In the genomic region with DNA sequence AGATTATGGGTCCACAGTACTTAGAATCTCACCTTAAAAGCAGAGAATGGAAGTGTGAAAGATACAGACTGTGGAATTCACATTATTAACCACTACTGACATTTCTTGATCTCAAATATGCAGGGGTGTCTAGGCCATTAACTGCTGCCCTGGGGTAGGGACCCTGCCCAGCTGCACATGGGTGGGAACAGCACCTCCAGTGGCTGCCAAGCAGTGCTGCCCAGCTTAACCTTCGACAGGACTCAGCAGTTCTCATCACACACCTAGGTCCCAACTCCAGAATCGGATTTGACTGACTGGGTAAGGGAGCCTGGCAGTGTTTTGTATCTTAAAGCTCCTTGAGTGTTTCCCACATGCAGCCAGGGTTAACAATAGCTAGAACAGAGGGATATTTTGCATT, we compare ENCODE assay signal across 18 cellular contexts. TPM values are rescaled to one million over a fixed set of nuclear protein-coding genes. Genes with fewer than 3 reads are reported as not detected.
DNase-seq lines count a peak whose midpoint lies in the region; FAIRE-seq and TF ChIP-seq lines count a peak whose summit lies in the region.
"Had no signal": no experiment of that assay in that cellular context is flagged by ENCODE, and none has a peak within 500 bp of the region (broad histone marks: within the 10 kb centered on the region; RNA-seq: fewer than 3 reads in every experiment).

No MANE protein-coding gene starts in this region.

- H3K23ac ChIP-seq in H1 (ENCODE audit: insufficient read length), result no peak overlapping the region

- peaks cover 65% of the 10 kb centered on the region for H3K36me3 ChIP-seq in Loucy (ENCODE audit: insufficient read depth, low read length)
- H3K36me3 ChIP-seq in H1 (ENCODE audit: control insufficient read depth in 2 of 4, insufficient read depth in 4 of 4, low read length in 3 of 4), result peaks cover 4 to 44% (median 7%) of the 10 kb centered on the region in 4 experiments; a peak in 5 of 8 replicates
- H3K36me3 ChIP-seq in neural progenitor cell, result peaks cover 6% of the 10 kb centered on the region
- H3K36me3 ChIP-seq in PC-9 (ENCODE audit: low read depth), result peaks cover 35% of the 10 kb centered on the region; the same call in 1 of the 2 replicates
- peaks cover 75% of the 10 kb centered on the region for H3K36me3 ChIP-seq in CD4-positive, alpha-beta memory T cell (ENCODE audit: insufficient read depth, low read length)

- TF ChIP-seq POLR2A in H1 (IDR thresholded peaks at IDR 0.05; ENCODE audit: control extremely low read depth in 1 of 2, low read depth in 2 of 2, low read length in 2 of 2), result no peak

- H3K4me2 ChIP-seq in Loucy (ENCODE audit: low read depth, low read length, poor library complexity, severe bottlenecking) (peak overlapping the region; percentile 61), H1 (ENCODE audit: insufficient read depth in 1 of 2, low read depth in 2 of 2, low read length in 2 of 2) (no peak overlapping the region), neural progenitor cell (no peak overlapping the region), PC-9 (no peak overlapping the region)

- peaks cover 31% of the 10 kb centered on the region for H3K36me3 Mint-ChIP-seq in neural progenitor cell
- H3K36me3 Mint-ChIP-seq in CD4-positive, alpha-beta memory T cell, result peaks cover 52 to 84% of the 10 kb centered on the region in 2 donors

- no peaks in the 10 kb centered on the region for H3K79me2 ChIP-seq in Loucy (ENCODE audit: insufficient read depth, low read length)
- no peaks in the 10 kb centered on the region for H3K79me2 ChIP-seq in H1 (ENCODE audit: control insufficient read depth in 1 of 2, insufficient read depth in 2 of 2, low read length in 2 of 2)
- H3K79me2 ChIP-seq in neural progenitor cell (ENCODE audit: low read depth), result no peaks in the 10 kb centered on the region
- H3K79me2 ChIP-seq in PC-9 (ENCODE audit: low read depth), result no peaks in the 10 kb centered on the region

- H4K5ac ChIP-seq in H1 (ENCODE audit: insufficient read length, low read depth, low read length), result no peak overlapping the region

- H3K4me1 ChIP-seq in Loucy (ENCODE audit: insufficient read depth, low read length, poor library complexity, severe bottlenecking) (peaks cover 36% of the 10 kb centered on the region), H1 (replicated peaks in 1 of 4; ENCODE audit: control insufficient read depth in 3 of 4, insufficient read depth in 4 of 4, low read length in 3 of 4) (no peaks in the 10 kb centered on the region), neural progenitor cell (no peaks in the 10 kb centered on the region), PC-9 (replicated peaks; ENCODE audit: insufficient read depth) (peaks cover 22% of the 10 kb centered on the region)
- no peaks in the 10 kb centered on the region for H3K4me1 ChIP-seq in CD4-positive, alpha-beta memory T cell (ENCODE audit: insufficient read depth, low read length)

- H3K27me3 ChIP-seq in Loucy (ENCODE audit: insufficient read depth, low read length, poor library complexity, severe bottlenecking) (no peaks in the 10 kb centered on the region), H1 (replicated peaks in 1 of 4; ENCODE audit: control insufficient read depth in 3 of 4, extremely low read depth in 1 of 4, insufficient read depth in 3 of 4, low read length in 3 of 4) (no peaks in the 10 kb centered on the region), neural progenitor cell (no peaks in the 10 kb centered on the region), PC-9 (ENCODE audit: insufficient read depth, low read depth) (no peaks in the 10 kb centered on the region)
- H3K27me3 ChIP-seq in CD4-positive, alpha-beta memory T cell (ENCODE audit: insufficient read depth, low read length), result no peaks in the 10 kb centered on the region

- H3K27me3 Mint-ChIP-seq in neural progenitor cell (ENCODE audit: insufficient read depth, low read depth), result peaks cover 4% of the 10 kb centered on the region
- H3K27me3 Mint-ChIP-seq in CD4-positive, alpha-beta memory T cell, result no peaks in the 10 kb centered on the region
- H3K27me3 Mint-ChIP-seq: stimulated activated naive CD8-positive, alpha-beta T cell treated with anti-CD3 and anti-CD28 coated beads, Interleukin-15, Interleukin-2, amounts not matched to agents 100 ng/mL and 50 ng/mL, for 24 hours had no signal

- no peak overlapping the region for H4K91ac ChIP-seq in H1 (replicated peaks; ENCODE audit: insufficient read length, low read length)

- H3K27ac ChIP-seq in H1 (ENCODE audit: low read depth, low read length) (no peak overlapping the region), neural progenitor cell (no peak overlapping the region), PC-9 (no peak overlapping the region)
- no peak overlapping the region for H3K27ac ChIP-seq in CD4-positive, alpha-beta memory T cell (ENCODE audit: low read depth, low read length)

- no peak overlapping the region for H3K27ac Mint-ChIP-seq in neural progenitor cell
- no peak overlapping the region for H3K27ac Mint-ChIP-seq in CD4-positive, alpha-beta memory T cell
- H3K27ac Mint-ChIP-seq: stimulated activated naive CD8-positive, alpha-beta T cell treated with anti-CD3 and anti-CD28 coated beads, Interleukin-15, Interleukin-2, amounts not matched to agents 100 ng/mL and 50 ng/mL, for 24 hours had no signal

- BruUV-seq in PC-9 (replicated peaks; lab: Mats Ljungman, UMichigan), result no TSS peak

- no peak overlapping the region for H2BK15ac ChIP-seq in H1 (ENCODE audit: low read length)

- H3K4me3 Mint-ChIP-seq in neural progenitor cell, result no peak overlapping the region
- H3K4me3 Mint-ChIP-seq in CD4-positive, alpha-beta memory T cell, result no peak overlapping the region
- H3K4me3 Mint-ChIP-seq: stimulated activated naive CD8-positive, alpha-beta T cell treated with anti-CD3 and anti-CD28 coated beads, Interleukin-15, Interleukin-2, amounts not matched to agents 100 ng/mL and 50 ng/mL, for 24 hours had no signal

- no peak for TF ChIP-seq EP300 in H1 (IDR thresholded peaks at IDR 0.05; ENCODE audit: borderline replicate concordance in 1 of 2, low read depth in 2 of 2, low read length in 2 of 2)

- no peak overlapping the region for H2AFZ ChIP-seq in Loucy (ENCODE audit: low read length)
- no peak overlapping the region for H2AFZ ChIP-seq in H1 (ENCODE audit: low read length)
- no peak overlapping the region for H2AFZ ChIP-seq in neural progenitor cell (replicated peaks)
- no peak overlapping the region for H2AFZ ChIP-seq in PC-9

- H3K9me3 ChIP-seq in Loucy (ENCODE audit: insufficient read depth, low read depth, low read length) (no peaks in the 10 kb centered on the region), H1 (ENCODE audit: insufficient read depth in 2 of 2, low read depth in 1 of 2, low read length in 1 of 2) (no peaks in the 10 kb centered on the region), neural progenitor cell (ENCODE audit: low read depth) (no peaks in the 10 kb centered on the region), PC-9 (ENCODE audit: insufficient read depth, low read depth) (no peaks in the 10 kb centered on the region)
- H3K9me3 ChIP-seq in CD4-positive, alpha-beta memory T cell (ENCODE audit: control insufficient read depth in 1 of 2, low read length in 2 of 2), result no peaks in the 10 kb centered on the region

- intact Hi-C loops in PC-9 (cut with micrococcal nuclease; ENCODE audit: unreplicated experiment), result no loop called here
- intact Hi-C loops in CD4-positive, alpha-beta memory T cell (cut with micrococcal nuclease), result no loop called here

- FAIRE-seq in H1 (lab: Jason Lieb, UNC), result no peak
- FAIRE-seq: frontal cortex, small intestine had no signal

- H3K9me3 Mint-ChIP-seq in neural progenitor cell, result no peaks in the 10 kb centered on the region
- H3K9me3 Mint-ChIP-seq in CD4-positive, alpha-beta memory T cell, result no peaks in the 10 kb centered on the region
- H3K9me3 Mint-ChIP-seq: stimulated activated naive CD8-positive, alpha-beta T cell treated with anti-CD3 and anti-CD28 coated beads, Interleukin-15, Interleukin-2, amounts not matched to agents 100 ng/mL and 50 ng/mL, for 24 hours had no signal

- H2BK20ac ChIP-seq in H1 (ENCODE audit: low read length), result no peak overlapping the region

- no peak overlapping the region for H3K14ac ChIP-seq in H1 (ENCODE audit: insufficient read length)

- no peak overlapping the region for H2BK120ac ChIP-seq in H1 (replicated peaks; ENCODE audit: low read depth, low read length)

- H3K79me1 ChIP-seq in H1 (ENCODE audit: low read depth, low read length), result no peaks in the 10 kb centered on the region; the same call in 1 of the 2 replicates

- no peaks in the 10 kb centered on the region for H3K4me1 Mint-ChIP-seq in neural progenitor cell
- no peaks in the 10 kb centered on the region for H3K4me1 Mint-ChIP-seq in CD4-positive, alpha-beta memory T cell

- no peak overlapping the region for H2BK12ac ChIP-seq in H1 (ENCODE audit: low read depth, low read length)

- TF ChIP-seq CTCF in Loucy (conservative IDR thresholded peaks at IDR 0.05; ENCODE audit: low read length) (peak; percentile 46; the same call in 1 of the 2 replicates), H1 (IDR thresholded peaks at IDR 0.05; ENCODE audit: control extremely low read depth in 1 of 3, insufficient read depth in 1 of 3, low read depth in 1 of 3, low read length in 3 of 3) (peak; percentile 42 to 68 (median 63)), neural progenitor cell (IDR thresholded peaks at IDR 0.05) (peak; percentile 33), PC-9 (conservative IDR thresholded peaks at IDR 0.05) (no peak)

- CTCF ChIA-PET in H1 (lab: Charles Lee; ENCODE audit: partially characterized antibody) (interaction anchor here (0.6 to 2.2 kb wide), 7 partner anchors 9 to 208 kb away, joined by 3 to 10 read pairs (median 3); no protein-coding TSS in a partner anchor), PC-9 (lab: Charles Lee) (interaction anchor here (0.6 kb wide), 1 partner anchor 111 kb away, joined by 3 read pairs; no protein-coding TSS in a partner anchor)
- CTCF ChIA-PET in CD4-positive, alpha-beta memory T cell (lab: Charles Lee; ENCODE audit: partially characterized antibody), result no interaction called here

- no peak overlapping the region for H4K8ac ChIP-seq in H1 (ENCODE audit: extremely low read depth, insufficient read depth, low read length)

- H4K20me1 ChIP-seq in Loucy (ENCODE audit: insufficient read depth, low read length, poor library complexity, severe bottlenecking) (no peaks in the 10 kb centered on the region), H1 (replicated peaks in 1 of 2; ENCODE audit: control insufficient read depth in 1 of 2, insufficient read depth in 2 of 2, low read length in 2 of 2) (peaks cover 2 to 19% of the 10 kb centered on the region in 2 experiments), neural progenitor cell (ENCODE audit: low read depth) (peaks cover 3% of the 10 kb centered on the region), PC-9 (ENCODE audit: insufficient read depth) (no peaks in the 10 kb centered on the region)

- H3F3A ChIP-seq in Loucy (ENCODE audit: low read depth) (peaks cover 9% of the 10 kb centered on the region), neural progenitor cell (ENCODE audit: low read depth) (no peaks in the 10 kb centered on the region), PC-9 (ENCODE audit: insufficient read depth, low read depth) (peaks cover 38% of the 10 kb centered on the region)

- TF ChIP-seq RAD21 in H1 (IDR thresholded peaks at IDR 0.05 in 1 of 2, conservative IDR thresholded peaks at IDR 0.05 in 1 of 2; ENCODE audit: low read depth in 2 of 2, low read length in 2 of 2), result peak; percentile 14 to 32; a peak in 3 of 4 replicates

- POLR2A ChIA-PET in H1 (lab: Charles Lee; ENCODE audit: partially characterized antibody), result no interaction called here
- POLR2A ChIA-PET in PC-9 (lab: Charles Lee; ENCODE audit: unreplicated experiment), result no interaction called here
- POLR2A ChIA-PET in CD4-positive, alpha-beta memory T cell (lab: Charles Lee; ENCODE audit: partially characterized antibody), result no interaction called here

- no peak overlapping the region for H2BK5ac ChIP-seq in H1 (ENCODE audit: low read depth, low read length)

- H3K23me2 ChIP-seq in H1 (ENCODE audit: low read depth, low read length), result no peaks in the 10 kb centered on the region

- H3K4me3 ChIP-seq in Loucy (ENCODE audit: low read length, poor library complexity, severe bottlenecking) (peak overlapping the region; percentile 39), H1 (ENCODE audit: extremely low read depth in 1 of 4, insufficient read depth in 2 of 4, low read depth in 3 of 4, low read length in 4 of 4) (no peak overlapping the region), neural progenitor cell (no peak overlapping the region), PC-9 (no peak overlapping the region)
- no peak overlapping the region for H3K4me3 ChIP-seq in CD4-positive, alpha-beta memory T cell (ENCODE audit: low read length in 2 of 2)

- WGBS in H1 (ENCODE audit: extremely low coverage in 1 of 2, insufficient coverage in 1 of 2, insufficient read length in 1 of 2, insufficient replicate concordance in 2 of 2, low coverage in 1 of 2, low lambda C conversion rate in 2 of 2, missing lambda C conversion rate in 1 of 2), 2 experiments, result 83% methylated on average over 2 of the region's 2 CpGs; no CpG with 5 or more reads in 1 of the 2 experiments

- no peak overlapping the region for H3K56ac ChIP-seq in H1 (replicated peaks; ENCODE audit: insufficient read length, low read depth, low read length)

- no peak overlapping the region for H3K18ac ChIP-seq in H1 (ENCODE audit: extremely low read depth, low read length)

- no peak overlapping the region for H2AK5ac ChIP-seq in H1 (ENCODE audit: low read depth, low read length)

- H3K9ac ChIP-seq in Loucy (ENCODE audit: low read depth, low read length, poor library complexity, severe bottlenecking), result peak overlapping the region; percentile 52
- no peak overlapping the region for H3K9ac ChIP-seq in H1 (replicated peaks in 1 of 4; ENCODE audit: extremely low read depth in 1 of 4, low read depth in 3 of 4, low read length in 3 of 4)
- no peak overlapping the region for H3K9ac ChIP-seq in neural progenitor cell

- DNase-seq in DMS 273 (lab: John Stamatoyannopoulos, UW; ENCODE audit: unreplicated experiment) (peak; percentile 31), DMS 273 treated with DMSO at 0.1 percent for 48 hours (lab: John Stamatoyannopoulos, UW) (no peak), H1 (ENCODE audit: low read depth in 1 of 2, low spot score in 2 of 2) (no peak), neural progenitor cell (ENCODE audit: low spot score) (no peak), PC-9 (no peak), SW480 (ENCODE audit: low spot score) (no peak)
- DNase-seq in CD4-positive, alpha-beta memory T cell, result no peak
- DNase-seq: activated CD4-positive, CD25-positive, alpha-beta regulatory T cell; activated T-cell treated with anti-CD3 and anti-CD28 coated beads for 4 hours; COR-L47; cortex of kidney; NCI-H1092; NCI-H226; small intestine had no signal

- H3K4ac ChIP-seq in H1 (replicated peaks; ENCODE audit: insufficient read length, low read depth, low read length), result no peak overlapping the region

- H3K9me2 ChIP-seq in Loucy (replicated peaks; ENCODE audit: low read depth, low read length), result no peaks in the 10 kb centered on the region
- H3K9me2 ChIP-seq in PC-9 (ENCODE audit: insufficient read depth), result no peaks in the 10 kb centered on the region

RNA-seq across cellular contexts. Expression of a gene that starts 14.9 kb away (rescaled TPM):
- 1.8 and 2.5 TPM in 2 replicates for total RNA-seq in H1 (2021; fragmentation: NEBNext Ultra II Directional; extraction: Animal tissue kit (Norgen Biotek cat#: 25700))
- 3.6 and 5.1 TPM in 2 replicates for polyA plus RNA-seq in H1 (2011; rRNA removed)
- polyA plus RNA-seq in H1 (2011; cell fraction: cytosol; rRNA removed), result 4.8 TPM
- polyA plus RNA-seq in H1 (2011; cell fraction: nucleus; rRNA removed), result 10.3 TPM
- polyA plus RNA-seq in H1 (2012, experiment 1 of 2), result 2.8 to 3.5 TPM (median 2.8 TPM) in 4 replicates
- 3.2 TPM for polyA plus RNA-seq in H1 (2012, experiment 2 of 2)
- 3.1 TPM for polyA plus RNA-seq in H1 (2013, experiment 1 of 2)
- polyA plus RNA-seq in H1 (2013, experiment 2 of 2), result 2.8 TPM
- polyA minus RNA-seq in H1 (2011; rRNA and poly(A)+ RNA removed), result 1.1 and 1.3 TPM in 2 replicates
- polyA minus RNA-seq in H1 (2011; cell fraction: cytosol; rRNA and poly(A)+ RNA removed), result 2.8 TPM
- 1.4 TPM for polyA minus RNA-seq in H1 (2011; cell fraction: nucleus; rRNA and poly(A)+ RNA removed)
- total RNA-seq in neural progenitor cell (ENCODE audit: low replicate concordance), result 0.09 TPM in 1 of 2 replicates, not detected in the other
- 9.7 and 18.3 TPM in 2 replicates for total RNA-seq in PC-9 (2021)
- total RNA-seq in CD4-positive, alpha-beta memory T cell, result not detected
- not detected for polyA plus RNA-seq in CD4-positive, alpha-beta memory T cell

RNA-seq across cellular contexts. Expression of a gene that starts 29.8 kb away (rescaled TPM):
- 30.4 and 33.8 TPM in 2 replicates for total RNA-seq in H1 (2021; fragmentation: NEBNext Ultra II Directional; extraction: Animal tissue kit (Norgen Biotek cat#: 25700))
- polyA plus RNA-seq in H1 (2011; rRNA removed), result 23.5 and 29.4 TPM in 2 replicates
- 35.7 TPM for polyA plus RNA-seq in H1 (2011; cell fraction: cytosol; rRNA removed)
- 41.3 TPM for polyA plus RNA-seq in H1 (2011; cell fraction: nucleus; rRNA removed)
- 23.2 to 32.3 TPM (median 29.4 TPM) in 4 replicates for polyA plus RNA-seq in H1 (2012, experiment 1 of 2)
- 29.2 TPM for polyA plus RNA-seq in H1 (2012, experiment 2 of 2)
- 23.9 TPM for polyA plus RNA-seq in H1 (2013, experiment 1 of 2)
- polyA plus RNA-seq in H1 (2013, experiment 2 of 2), result 24.4 TPM
- 23.3 and 23.4 TPM in 2 replicates for polyA minus RNA-seq in H1 (2011; rRNA and poly(A)+ RNA removed)
- polyA minus RNA-seq in H1 (2011; cell fraction: cytosol; rRNA and poly(A)+ RNA removed), result 7.9 TPM
- polyA minus RNA-seq in H1 (2011; cell fraction: nucleus; rRNA and poly(A)+ RNA removed), result 37.9 TPM
- total RNA-seq in neural progenitor cell (ENCODE audit: low replicate concordance) (19.0 and 24.7 TPM in 2 replicates), PC-9 (2021) (55.6 and 65.2 TPM in 2 replicates)
- 10 to 100 TPM; 78.2 to 87.8 TPM for total RNA-seq in CD4-positive, alpha-beta memory T cell
- polyA plus RNA-seq in CD4-positive, alpha-beta memory T cell, result 10 to 100 TPM; 44.4 to 48.3 TPM

RNA-seq across cellular contexts. Expression of a gene that starts 35.2 kb away (rescaled TPM):
- total RNA-seq in H1 (2021; fragmentation: NEBNext Ultra II Directional; extraction: Animal tissue kit (Norgen Biotek cat#: 25700)), result 0.08 TPM in 1 of 2 replicates, not detected in the other
- 0.03 TPM in 1 of 2 replicates, not detected in the other for polyA plus RNA-seq in H1 (2011; rRNA removed)
- polyA plus RNA-seq in H1 (2011; cell fraction: cytosol; rRNA removed), result 0.01 TPM
- polyA plus RNA-seq in H1 (2011; cell fraction: nucleus; rRNA removed), result 0.07 TPM
- not detected in 4 replicates for polyA plus RNA-seq in H1 (2012, experiment 1 of 2)
- not detected for polyA plus RNA-seq in H1 (2012, experiment 2 of 2)
- not detected for polyA plus RNA-seq in H1 (2013, experiment 1 of 2)
- not detected for polyA plus RNA-seq in H1 (2013, experiment 2 of 2)
- not detected in 2 replicates for polyA minus RNA-seq in H1 (2011; rRNA and poly(A)+ RNA removed)
- polyA minus RNA-seq in H1 (2011; cell fraction: cytosol; rRNA and poly(A)+ RNA removed), result not detected
- polyA minus RNA-seq in H1 (2011; cell fraction: nucleus; rRNA and poly(A)+ RNA removed), result not detected
- total RNA-seq in neural progenitor cell (ENCODE audit: low replicate concordance) (0.06 TPM in 1 of 2 replicates, not detected in the other), PC-9 (2021) (0.80 and 1.2 TPM in 2 replicates)
- total RNA-seq in CD4-positive, alpha-beta memory T cell, result not detected
- not detected for polyA plus RNA-seq in CD4-positive, alpha-beta memory T cell
- total RNA-seq: HT1080 had no signal
